In genomic region chr4:3630934-3631585, GRCh38 we compare ENCODE assay signal across 17 cellular contexts.
A peak's percentile ranks its signal among the peaks of the same experiment; 100 is the strongest.
DNase-seq lines count a peak whose midpoint lies in the region; FAIRE-seq and TF ChIP-seq lines count a peak whose summit lies in the region.
"Had no signal": no experiment of that assay in that cellular context is flagged by ENCODE, and none has a peak within 500 bp of the region (broad histone marks: within the 10 kb centered on the region; RNA-seq: fewer than 3 reads in every experiment).

No MANE protein-coding gene starts in this region.

- DNase-seq in NB4 (ENCODE audit: low read depth) (peak; percentile 44), kidney (peak; percentile 87), posterior vena cava (ENCODE audit: low spot score) (peak; percentile 55), NCI-H748 treated with DMSO at 0.1 percent for 48 hours (lab: John Stamatoyannopoulos, UW) (no peak)
- no peak for DNase-seq in stimulated activated CD4-positive, alpha-beta T cell treated with anti-CD3 and anti-CD28 coated beads, Interleukin-2, amount 100 ng/mL, for 24 hours
- no peak for DNase-seq in activated naive CD4-positive, alpha-beta T cell treated with Interleukin-2 at 50 U/mL for 16 hours
- DNase-seq: ACHN, DMS79, KBM-7, NCI-H187, NCI-H2107, NCI-H510A treated with DMSO at 0.1 percent for 48 hours, NCI-H82, OCI-M1, SHP77 treated with DMSO at 0.1 percent for 48 hours had no signal

- H3K9ac ChIP-seq in BLaER1 (no peak overlapping the region), kidney (ENCODE audit: low read length in 2 of 2) (no peak overlapping the region)

- H3K4me1 ChIP-seq in BLaER1 (peaks cover 37% of the 10 kb centered on the region), kidney (ENCODE audit: control insufficient read depth in 1 of 2, insufficient read depth in 1 of 2, low read depth in 1 of 2, low read length in 2 of 2) (no peaks in the 10 kb centered on the region)

- no peak for FAIRE-seq in kidney (lab: Jason Lieb, UNC)
- FAIRE-seq: H1 had no signal

- no peak for TF ChIP-seq POLR2A in NB4 (IDR thresholded peaks at IDR 0.05; ENCODE audit: extremely low read depth, insufficient read length)

- no peaks in the 10 kb centered on the region for H3K27me3 ChIP-seq in BLaER1

- H3K27ac ChIP-seq in BLaER1 (peak overlapping the region; percentile 30; the same call in 1 of the 2 replicates), kidney (ENCODE audit: low read depth in 2 of 2, low read length in 2 of 2) (no peak overlapping the region)

- TF ChIP-seq CTCF in NB4 (IDR thresholded peaks at IDR 0.05; ENCODE audit: low read depth, low read length) (no peak), kidney (IDR thresholded peaks at IDR 0.05; ENCODE audit: borderline replicate concordance, extremely low read depth, insufficient read depth) (no peak)

- no peak overlapping the region for H3K4me3 ChIP-seq in BLaER1
- no peak overlapping the region for H3K4me3 ChIP-seq in NB4 (ENCODE audit: low read depth, low read length)
- no peak overlapping the region for H3K4me3 ChIP-seq in kidney (ENCODE audit: low read length in 2 of 2)

- no peaks in the 10 kb centered on the region for H4K20me1 ChIP-seq in BLaER1

- peak overlapping the region; percentile 82 for H3K4me2 ChIP-seq in BLaER1

- intact Hi-C loops in kidney (cut with DNase I) (no loop called here), posterior vena cava (cut with DNase I) (no loop called here)

- peaks cover 10% of the 10 kb centered on the region for H3K9me3 ChIP-seq in BLaER1
- no peaks in the 10 kb centered on the region for H3K9me3 ChIP-seq in kidney (ENCODE audit: control insufficient read depth in 1 of 2, low read length in 2 of 2)

- H3K36me3 ChIP-seq in BLaER1 (no peaks in the 10 kb centered on the region), kidney (ENCODE audit: control insufficient read depth in 1 of 2, insufficient read depth in 2 of 2, low read length in 2 of 2) (no peaks in the 10 kb centered on the region)

Comparison
In these comparisons a context has a peak if more than half of its experiments do, and no peak if none do; other contexts are left out.
1. DNase-seq: peak in NB4 (single experiment), kidney (single experiment) and posterior vena cava (single experiment); none in stimulated activated CD4-positive, alpha-beta T cell treated with anti-CD3 and anti-CD28 coated beads, Interleukin-2, amount 100 ng/mL, for 24 hours (0 of 2), NCI-H748 treated with DMSO at 0.1 percent for 48 hours (single experiment) and activated naive CD4-positive, alpha-beta T cell treated with Interleukin-2 at 50 U/mL for 16 hours (single experiment).